Comparison of ENCODE assay signal across 26 cellular contexts in genomic region chr17:54996441-54996840, GRCh38.
"Had no signal": no experiment of that assay in that cellular context is flagged by ENCODE, and none has a peak within 500 bp of the region (broad histone marks: within the 10 kb centered on the region; RNA-seq: fewer than 3 reads in every experiment).

No MANE protein-coding gene starts in this region.

- H3K27ac ChIP-seq: colonic mucosa, epithelial cell of prostate, esophagus squamous epithelium, gastrocnemius medialis, heart right ventricle, left lung, lower lobe of right lung had no signal

- H3K27me3 Mint-ChIP-seq: dendritic cell treated with granulocyte-macrophage colony-stimulating factor and Interleukin-4, amounts not matched to agents 40 ng/mL and 50 ng/mL, for 4 days; effector memory CD8-positive, alpha-beta T cell; naive B cell had no signal

- H3K36me3 ChIP-seq: colonic mucosa, gastrocnemius medialis had no signal

- H3K9me3 Mint-ChIP-seq: dendritic cell treated with granulocyte-macrophage colony-stimulating factor and Interleukin-4, amounts not matched to agents 40 ng/mL and 50 ng/mL, for 4 days; effector memory CD8-positive, alpha-beta T cell; endodermal cell; mesothelial cell of epicardium; naive B cell had no signal

- H3K27ac Mint-ChIP-seq: dendritic cell treated with granulocyte-macrophage colony-stimulating factor and Interleukin-4, amounts not matched to agents 40 ng/mL and 50 ng/mL, for 4 days; effector memory CD8-positive, alpha-beta T cell; endodermal cell; mesothelial cell of epicardium had no signal

- FAIRE-seq: endometrium, islet of Langerhans had no signal

- ATAC-seq: effector memory CD8-positive, alpha-beta T cell; esophagus mucosa; gastrocnemius medialis; heart right ventricle; left cardiac atrium; left lung; left ventricle myocardium superior; lower lobe of right lung; mucosa of descending colon had no signal

- H3K27me3 ChIP-seq: colonic mucosa, esophagus squamous epithelium, gastrocnemius medialis, heart right ventricle, left lung had no signal

- H3K4me1 Mint-ChIP-seq: endodermal cell, mesothelial cell of epicardium, naive B cell had no signal

- H3K4me1 ChIP-seq: colonic mucosa, esophagus squamous epithelium, gastrocnemius medialis, heart right ventricle, left lung, lower lobe of right lung had no signal

- H3K9me3 ChIP-seq: colonic mucosa, esophagus squamous epithelium, gastrocnemius medialis, heart right ventricle, left lung, lower lobe of right lung, mucosa of descending colon had no signal

- H3K36me3 Mint-ChIP-seq: naive B cell had no signal

- H3K4me3 Mint-ChIP-seq: dendritic cell treated with granulocyte-macrophage colony-stimulating factor and Interleukin-4, amounts not matched to agents 40 ng/mL and 50 ng/mL, for 4 days; effector memory CD8-positive, alpha-beta T cell; endodermal cell; mesothelial cell of epicardium; naive B cell had no signal

- H3K4me3 ChIP-seq: colonic mucosa, esophagus squamous epithelium, gastrocnemius medialis, heart right ventricle, left lung, lower lobe of right lung, mucosa of descending colon had no signal

- DNase-seq: colonic mucosa; cortex of kidney; effector CD8-positive, alpha-beta T cell; effector memory CD8-positive, alpha-beta T cell; endodermal cell; erythroblast; esophagus squamous epithelium; foreskin fibroblast; foreskin melanocyte; gastrocnemius medialis; glutamatergic neuron; head of caudate nucleus; heart right ventricle; left cardiac atrium; left lung; left ventricle myocardium superior; lower lobe of right lung; mesenchymal stem cell; mucosa of descending colon; naive B cell had no signal
